In the genomic region with DNA sequence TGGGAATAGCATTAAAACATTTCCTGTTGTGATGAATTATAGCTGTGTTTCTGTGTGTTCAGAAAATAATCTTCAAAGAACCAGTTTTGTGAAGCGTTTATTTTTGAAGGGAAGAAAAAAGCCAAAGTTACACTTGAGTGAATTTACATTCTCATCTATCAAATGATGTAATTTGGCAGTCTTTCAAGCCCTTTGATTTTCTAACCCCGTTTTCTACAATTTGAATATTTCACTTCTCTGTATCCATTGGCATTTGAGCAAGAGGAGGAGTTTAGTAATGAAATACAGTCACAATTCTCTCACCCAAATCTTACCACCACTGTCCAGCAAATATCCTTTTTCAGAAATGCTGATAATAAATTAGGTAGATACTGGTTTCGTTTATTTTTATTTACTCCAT, we compare ENCODE assay signal across 33 cellular contexts.
DNase-seq lines count a peak whose midpoint lies in the region; ATAC-seq and TF ChIP-seq lines count a peak whose summit lies in the region.
"Had no signal": no experiment of that assay in that cellular context is flagged by ENCODE, and none has a peak within 500 bp of the region (broad histone marks: within the 10 kb centered on the region; RNA-seq: fewer than 3 reads in every experiment).

No MANE protein-coding gene starts in this region.

- peak; percentile 65 for ATAC-seq in GM21717 (IDR thresholded peaks at IDR 0.05; ENCODE audit: unreplicated experiment)
- ATAC-seq in activated B cell treated with CpG ODN at 0.5 μM for 24 hours (ENCODE audit: low read depth), result peak; percentile 74
- peak; percentile 53 for ATAC-seq in stimulated activated memory B cell treated with anti-CD40 and anti-IgM and Interleukin-4, amounts not matched to agents 10 μg/mL and 1 μg/mL and 100 μg/mL, for 72 hours
- ATAC-seq: activated naive CD8-positive, alpha-beta T cell treated with anti-CD3 and anti-CD28 coated beads, Interleukin-2, amount 50 U/mL, for 24 hours; body of pancreas; esophagus mucosa; gastrocnemius medialis; left cardiac atrium had no signal

- peaks cover 34% of the 10 kb centered on the region for H3K36me3 Mint-ChIP-seq in activated B cell treated with CpG ODN at 0.5 μM for 24 hours (ENCODE audit: low read depth)
- H3K36me3 Mint-ChIP-seq in stimulated activated memory B cell treated with anti-CD40 and anti-IgM and Interleukin-4, amounts not matched to agents 10 μg/mL and 1 μg/mL and 100 μg/mL, for 72 hours, result peaks cover 58% of the 10 kb centered on the region
- H3K36me3 Mint-ChIP-seq in CD4-positive, alpha-beta memory T cell, result peaks cover 54 to 57% of the 10 kb centered on the region in 2 donors

- CTCF ChIA-PET in activated B cell treated with CpG ODN at 0.5 μM for 24 hours (lab: Charles Lee), result no interaction called here
- CTCF ChIA-PET in CD4-positive, alpha-beta memory T cell (lab: Charles Lee; ENCODE audit: partially characterized antibody), result no interaction called here

- in situ Hi-C loops in GM13977 (cut with MboI; ENCODE audit: low pct_unique_long_range_greater_than_20kb, low sequenced_read_pairs, unreplicated experiment), result no loop called here

- H3K27me3 Mint-ChIP-seq in activated B cell treated with CpG ODN at 0.5 μM for 24 hours, result no peaks in the 10 kb centered on the region
- no peaks in the 10 kb centered on the region for H3K27me3 Mint-ChIP-seq in stimulated activated memory B cell treated with anti-CD40 and anti-IgM and Interleukin-4, amounts not matched to agents 10 μg/mL and 1 μg/mL and 100 μg/mL, for 72 hours
- H3K27me3 Mint-ChIP-seq in CD4-positive, alpha-beta memory T cell, result no peaks in the 10 kb centered on the region
- H3K27me3 Mint-ChIP-seq: activated naive CD8-positive, alpha-beta T cell treated with anti-CD3 and anti-CD28 coated beads, Interleukin-2, amount 50 U/mL, for 24 hours; CD4-positive, alpha-beta T cell; memory B cell; stimulated activated naive CD8-positive, alpha-beta T cell treated with anti-CD3 and anti-CD28 coated beads, Interleukin-15, Interleukin-2, amounts not matched to agents 100 ng/mL and 50 ng/mL, for 24 hours had no signal

- peaks cover 24% of the 10 kb centered on the region for H3K4me1 Mint-ChIP-seq in activated B cell treated with CpG ODN at 0.5 μM for 24 hours
- peaks cover 22% of the 10 kb centered on the region for H3K4me1 Mint-ChIP-seq in stimulated activated memory B cell treated with anti-CD40 and anti-IgM and Interleukin-4, amounts not matched to agents 10 μg/mL and 1 μg/mL and 100 μg/mL, for 72 hours
- H3K4me1 Mint-ChIP-seq in CD4-positive, alpha-beta memory T cell, result no peaks in the 10 kb centered on the region

- no peak overlapping the region for H3K4me3 ChIP-seq in breast epithelium
- no peak overlapping the region for H3K4me3 ChIP-seq in CD4-positive, alpha-beta memory T cell (ENCODE audit: low read length in 2 of 2)
- H3K4me3 ChIP-seq: body of pancreas, gastrocnemius medialis, tibial artery had no signal

- H3K36me3 ChIP-seq in breast epithelium, result no peaks in the 10 kb centered on the region
- H3K36me3 ChIP-seq in CD4-positive, alpha-beta memory T cell (ENCODE audit: insufficient read depth, low read length), result peaks cover 13% of the 10 kb centered on the region

- no peak overlapping the region for H3K4me3 Mint-ChIP-seq in activated B cell treated with CpG ODN at 0.5 μM for 24 hours
- H3K4me3 Mint-ChIP-seq in stimulated activated memory B cell treated with anti-CD40 and anti-IgM and Interleukin-4, amounts not matched to agents 10 μg/mL and 1 μg/mL and 100 μg/mL, for 72 hours, result no peak overlapping the region
- H3K4me3 Mint-ChIP-seq in CD4-positive, alpha-beta memory T cell, result no peak overlapping the region
- H3K4me3 Mint-ChIP-seq: activated naive CD8-positive, alpha-beta T cell treated with anti-CD3 and anti-CD28 coated beads, Interleukin-2, amount 50 U/mL, for 24 hours; CD4-positive, alpha-beta T cell; memory B cell; stimulated activated naive CD8-positive, alpha-beta T cell treated with anti-CD3 and anti-CD28 coated beads, Interleukin-15, Interleukin-2, amounts not matched to agents 100 ng/mL and 50 ng/mL, for 24 hours had no signal

- no peaks in the 10 kb centered on the region for H3K9me3 ChIP-seq in breast epithelium
- no peaks in the 10 kb centered on the region for H3K9me3 ChIP-seq in CD4-positive, alpha-beta memory T cell (ENCODE audit: control insufficient read depth in 1 of 2, low read length in 2 of 2)
- H3K9me3 ChIP-seq: body of pancreas, gastrocnemius medialis, tibial artery had no signal

- TF ChIP-seq POLR2A in breast epithelium (IDR thresholded peaks at IDR 0.05), result no peak

- intact Hi-C loops in activated B cell treated with CpG ODN at 0.5 μM for 24 hours (cut with micrococcal nuclease), result loop anchor here (1.0 kb wide), 1 partner anchor 19 kb away; no protein-coding TSS in a partner anchor
- intact Hi-C loops in breast epithelium (cut with DNase I; ENCODE audit: low total_unique reads), result no loop called here
- intact Hi-C loops in CD4-positive, alpha-beta memory T cell (cut with micrococcal nuclease), result no loop called here

- H3K27ac ChIP-seq in breast epithelium, result no peak overlapping the region
- H3K27ac ChIP-seq in CD4-positive, alpha-beta memory T cell (ENCODE audit: low read depth, low read length), result no peak overlapping the region
- H3K27ac ChIP-seq: body of pancreas, gastrocnemius medialis, tibial artery, WERI-Rb-1 had no signal

- no peaks in the 10 kb centered on the region for H3K27me3 ChIP-seq in breast epithelium
- H3K27me3 ChIP-seq in CD4-positive, alpha-beta memory T cell (ENCODE audit: insufficient read depth, low read length), result no peaks in the 10 kb centered on the region
- H3K27me3 ChIP-seq: body of pancreas, gastrocnemius medialis, tibial artery had no signal

- no peaks in the 10 kb centered on the region for H3K9me3 Mint-ChIP-seq in activated B cell treated with CpG ODN at 0.5 μM for 24 hours
- no peaks in the 10 kb centered on the region for H3K9me3 Mint-ChIP-seq in stimulated activated memory B cell treated with anti-CD40 and anti-IgM and Interleukin-4, amounts not matched to agents 10 μg/mL and 1 μg/mL and 100 μg/mL, for 72 hours
- H3K9me3 Mint-ChIP-seq in CD4-positive, alpha-beta memory T cell, result no peaks in the 10 kb centered on the region
- H3K9me3 Mint-ChIP-seq: activated naive CD8-positive, alpha-beta T cell treated with anti-CD3 and anti-CD28 coated beads, Interleukin-2, amount 50 U/mL, for 24 hours; CD4-positive, alpha-beta T cell; memory B cell; stimulated activated naive CD8-positive, alpha-beta T cell treated with anti-CD3 and anti-CD28 coated beads, Interleukin-15, Interleukin-2, amounts not matched to agents 100 ng/mL and 50 ng/mL, for 24 hours had no signal

- POLR2A ChIA-PET in activated B cell treated with CpG ODN at 0.5 μM for 24 hours (lab: Charles Lee), result interaction anchor here (0.6 kb wide), 1 partner anchor 599 kb away, joined by 4 read pairs; no protein-coding TSS in a partner anchor
- POLR2A ChIA-PET in CD4-positive, alpha-beta memory T cell (lab: Charles Lee; ENCODE audit: partially characterized antibody), result no interaction called here

- H3K27ac Mint-ChIP-seq in activated B cell treated with CpG ODN at 0.5 μM for 24 hours, result peak overlapping the region; percentile 63
- no peak overlapping the region for H3K27ac Mint-ChIP-seq in stimulated activated memory B cell treated with anti-CD40 and anti-IgM and Interleukin-4, amounts not matched to agents 10 μg/mL and 1 μg/mL and 100 μg/mL, for 72 hours
- H3K27ac Mint-ChIP-seq in CD4-positive, alpha-beta memory T cell, result no peak overlapping the region
- H3K27ac Mint-ChIP-seq: activated naive CD8-positive, alpha-beta T cell treated with anti-CD3 and anti-CD28 coated beads, Interleukin-2, amount 50 U/mL, for 24 hours; CD4-positive, alpha-beta T cell; memory B cell; stimulated activated naive CD8-positive, alpha-beta T cell treated with anti-CD3 and anti-CD28 coated beads, Interleukin-15, Interleukin-2, amounts not matched to agents 100 ng/mL and 50 ng/mL, for 24 hours had no signal

- TF ChIP-seq CTCF in GM13977 (IDR thresholded peaks at IDR 0.05; ENCODE audit: extremely low read depth, insufficient read depth, missing control alignments) (no peak), activated B cell treated with CpG ODN at 0.5 μM for 24 hours (IDR thresholded peaks at IDR 0.05) (no peak), breast epithelium (IDR thresholded peaks at IDR 0.05) (no peak)

- H3K4me1 ChIP-seq in breast epithelium, result no peaks in the 10 kb centered on the region
- H3K4me1 ChIP-seq in CD4-positive, alpha-beta memory T cell (ENCODE audit: insufficient read depth, low read length), result no peaks in the 10 kb centered on the region
- H3K4me1 ChIP-seq: body of pancreas, gastrocnemius medialis, tibial artery had no signal

- peak; percentile 63 for DNase-seq in GM13977 (ENCODE audit: low spot score)
- DNase-seq in activated B cell treated with CpG ODN at 0.5 μM for 24 hours, result no peak
- no peak for DNase-seq in RPMI8226
- no peak for DNase-seq in COR-L47 (lab: John Stamatoyannopoulos, UW)
- DNase-seq in breast epithelium (ENCODE audit: low spot score in 2 of 2), result no peak
- no peak for DNase-seq in CD4-positive, alpha-beta memory T cell
- DNase-seq: activated CD4-positive, alpha-beta T cell treated with anti-CD3 and anti-CD28 coated beads, Interleukin-2, amount 50 U/mL, for 1 hour; activated CD8-positive, alpha-beta memory T cell treated with anti-CD3 and anti-CD28 coated beads, Interleukin-2, amount 50 U/mL, for 48 hours; activated effector memory CD4-positive, alpha-beta T cell treated with anti-CD3 and anti-CD28 coated beads, Interleukin-2, amount 50 U/mL, for 16 hours; activated naive CD8-positive, alpha-beta T cell treated with anti-CD3 and anti-CD28 coated beads, Interleukin-2, amount 50 U/mL, for 24 hours; body of pancreas; CD4-positive, alpha-beta T cell; DMS53; effector CD4-positive, alpha-beta T cell; gastrocnemius medialis; GF-D8; GOT3; IMR-90; left cardiac atrium; NCI-H1417; NCI-H510A treated with DMSO at 0.1 percent for 48 hours; NK-92 treated with Interleukin-12 subunit alpha and Interleukin-12 subunit beta, amount 100 ng/mL, for 24 hours; occipital lobe; retina; stimulated activated CD4-positive, alpha-beta T cell treated with anti-CD3 and anti-CD28 coated beads, Interleukin-2, amount 100 ng/mL, for 48 hours; T-helper 2 cell; tibial artery; WERI-Rb-1 had no signal
